In genomic region chr1:15455522-15455921, GRCh38 we compare ENCODE assay signal across 1 cellular context.
TF ChIP-seq lines count a peak whose summit lies in the region.

No MANE protein-coding gene starts in this region.

TF ChIP-seq in K562, 482 proteins besides CTCF, POLR2A, EP300 and RAD21:
- TF ChIP-seq ZNF584 (CRISPR knock-in tag; IDR thresholded peaks at IDR 0.05; ENCODE audit: low read depth) (0 out of 2 replicates have a peak, but pooled peaks have one; percentile 6), TRIM28 (IDR thresholded peaks at IDR 0.05) (no peak)
